ENCODE assay signal across 14 cellular contexts in the genomic region with DNA sequence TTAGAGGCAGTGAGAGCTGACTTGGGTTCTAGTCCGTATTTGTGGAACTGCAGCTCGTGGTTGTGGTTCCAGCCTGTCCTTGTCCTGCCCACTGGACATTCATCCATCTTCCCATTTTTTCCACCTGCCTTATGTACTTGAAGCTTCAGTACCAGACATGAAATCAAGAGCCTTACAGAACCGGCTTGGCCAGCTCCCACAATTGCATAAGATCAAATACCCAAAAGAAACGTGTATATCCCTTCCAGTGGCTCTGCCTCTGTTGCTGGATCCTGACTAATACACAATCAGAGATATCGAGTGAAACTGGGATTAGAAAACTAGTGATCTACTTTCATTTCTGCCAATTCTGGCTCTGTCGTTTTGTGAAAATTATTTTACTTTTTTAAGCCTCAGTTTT. TPM values are rescaled to one million over a fixed set of nuclear protein-coding genes. Genes with fewer than 3 reads are reported as not detected.
DNase-seq lines count a peak whose midpoint lies in the region; ATAC-seq, FAIRE-seq and TF ChIP-seq lines count a peak whose summit lies in the region.
"Had no signal": no experiment of that assay in that cellular context is flagged by ENCODE, and none has a peak within 500 bp of the region (broad histone marks: within the 10 kb centered on the region; RNA-seq: fewer than 3 reads in every experiment).

No MANE protein-coding gene starts in this region.

- H2BK120ac ChIP-seq in IMR-90 (ENCODE audit: low read depth, low read length): peak overlapping the region; percentile 50

- peak overlapping the region; percentile 76; the same call in 1 of the 2 replicates for H2AK5ac ChIP-seq in IMR-90 (ENCODE audit: low read depth, low read length)

- H2AK9ac ChIP-seq in IMR-90 (replicated peaks; ENCODE audit: low read depth, low read length, poor library complexity): no peak overlapping the region

- POLR2A ChIA-PET in IMR-90 (lab: Charles Lee; ENCODE audit: unreplicated experiment): no interaction called here

- H2BK5ac ChIP-seq in IMR-90 (ENCODE audit: low read depth, low read length, poor library complexity, severe bottlenecking): no peak overlapping the region

- 0 out of 2 replicates have a peak overlapping the region, but pooled peaks have one; percentile 27 for H4K91ac ChIP-seq in IMR-90 (ENCODE audit: insufficient read depth, low read depth, low read length)

- TF ChIP-seq POLR2A in IMR-90 (IDR thresholded peaks at IDR 0.05; ENCODE audit: low read depth, low read length): no peak

- no peaks in the 10 kb centered on the region for H3K36me3 Mint-ChIP-seq in natural killer cell treated with Interleukin-12 subunit alpha and Interleukin-12 subunit beta and Interleukin-15 and Interleukin-18, amount 100 ng/mL, for 72 hours

- no peak overlapping the region for H3K23ac ChIP-seq in IMR-90 (ENCODE audit: low read depth, low read length)

- FAIRE-seq in keratinocyte (lab: Jason Lieb, UNC): peak; percentile 66
- FAIRE-seq: D721Med had no signal

- H3K4me1 Mint-ChIP-seq in natural killer cell treated with Interleukin-12 subunit alpha and Interleukin-12 subunit beta and Interleukin-15 and Interleukin-18, amount 100 ng/mL, for 72 hours (ENCODE audit: low read depth in 2 of 2): no peaks in the 10 kb centered on the region

- H3K27me3 ChIP-seq in IMR-90 (ENCODE audit: control insufficient read depth, insufficient read depth, low read length): no peaks in the 10 kb centered on the region
- H3K27me3 ChIP-seq in keratinocyte (ENCODE audit: control insufficient read depth, extremely low read depth, insufficient read depth, low read length): no peaks in the 10 kb centered on the region
- H3K27me3 ChIP-seq in smooth muscle cell (ENCODE audit: low read depth): no peaks in the 10 kb centered on the region
- H3K27me3 ChIP-seq in Karpas-422 (ENCODE audit: low read length): no peaks in the 10 kb centered on the region
- H3K27me3 ChIP-seq: transverse colon had no signal

- H3K79me2 ChIP-seq in keratinocyte (ENCODE audit: control insufficient read depth, insufficient read depth, low read length): no peaks in the 10 kb centered on the region
- H3K79me2 ChIP-seq in smooth muscle cell (ENCODE audit: low read depth): no peaks in the 10 kb centered on the region
- no peaks in the 10 kb centered on the region for H3K79me2 ChIP-seq in Karpas-422 (ENCODE audit: low read length)

- in situ Hi-C loops in IMR-90 (cut with MboI; ENCODE audit: low sequenced_read_pairs): no loop called here

- H3K4me1 ChIP-seq in IMR-90 (ENCODE audit: control insufficient read depth, insufficient read depth, low read length): peaks cover 13% of the 10 kb centered on the region
- peaks cover 44% of the 10 kb centered on the region for H3K4me1 ChIP-seq in keratinocyte (ENCODE audit: control insufficient read depth, extremely low read depth, insufficient read depth, low read length)
- no peaks in the 10 kb centered on the region for H3K4me1 ChIP-seq in smooth muscle cell (ENCODE audit: low read depth)
- H3K4me1 ChIP-seq in Karpas-422 (ENCODE audit: low read length): no peaks in the 10 kb centered on the region

- H3K27ac Mint-ChIP-seq in natural killer cell treated with Interleukin-12 subunit alpha and Interleukin-12 subunit beta and Interleukin-15 and Interleukin-18, amount 100 ng/mL, for 72 hours: no peak overlapping the region

- peak overlapping the region; percentile 20; the same call in 1 of the 3 replicates for H2BK15ac ChIP-seq in IMR-90 (ENCODE audit: low read depth, low read length)

- no peak for TF ChIP-seq RAD21 in IMR-90 (IDR thresholded peaks at IDR 0.05; ENCODE audit: low read length)

- CTCF ChIA-PET in IMR-90 (lab: Yijun Ruan, JAX): no interaction called here

- intact Hi-C loops in IMR-90 (cut with micrococcal nuclease): no loop called here

- no TSS peak for BruUV-seq in IMR-90 (replicated peaks; lab: Mats Ljungman, UMichigan)

- no peaks in the 10 kb centered on the region for H3K79me1 ChIP-seq in IMR-90 (ENCODE audit: low read depth in 1 of 2, low read length in 2 of 2)

- peaks cover 15% of the 10 kb centered on the region for H3F3A ChIP-seq in smooth muscle cell (ENCODE audit: low read depth)

- ATAC-seq in IMR-90 (ENCODE audit: low read depth) (no peak), HG03342 (IDR thresholded peaks at IDR 0.05; ENCODE audit: unreplicated experiment) (no peak)
- no peak for ATAC-seq in natural killer cell treated with Interleukin-12 subunit alpha and Interleukin-12 subunit beta and Interleukin-15 and Interleukin-18, amount 100 ng/mL, for 72 hours

- H3K9me3 ChIP-seq in IMR-90 (ENCODE audit: control insufficient read depth, insufficient read depth, low read length): no peaks in the 10 kb centered on the region
- no peaks in the 10 kb centered on the region for H3K9me3 ChIP-seq in keratinocyte (ENCODE audit: control insufficient read depth, low read depth, low read length)
- H3K9me3 ChIP-seq in smooth muscle cell (replicated peaks; ENCODE audit: low read depth): no peaks in the 10 kb centered on the region
- H3K9me3 ChIP-seq in Karpas-422 (ENCODE audit: low read length): no peaks in the 10 kb centered on the region
- H3K9me3 ChIP-seq: transverse colon had no signal

- H4K20me1 ChIP-seq in IMR-90 (ENCODE audit: insufficient read depth, low read length) (no peaks in the 10 kb centered on the region), keratinocyte (ENCODE audit: control insufficient read depth, extremely low read depth, insufficient read depth, low read length) (no peaks in the 10 kb centered on the region), smooth muscle cell (ENCODE audit: low read depth) (no peaks in the 10 kb centered on the region), Karpas-422 (ENCODE audit: insufficient read depth, low read depth, low read length) (no peaks in the 10 kb centered on the region)

- no peak for TF ChIP-seq CTCF in IMR-90 (conservative IDR thresholded peaks at IDR 0.05; ENCODE audit: low read depth, low read length)
- no peak for TF ChIP-seq CTCF in keratinocyte (optimal IDR thresholded peaks at IDR 0.05 in 1 of 3, IDR thresholded peaks at IDR 0.05 in 1 of 3, conservative IDR thresholded peaks at IDR 0.05 in 1 of 3; ENCODE audit: extremely low read depth in 1 of 3, insufficient read depth in 2 of 3, low read length in 3 of 3)
- TF ChIP-seq CTCF in smooth muscle cell (IDR thresholded peaks at IDR 0.05; ENCODE audit: borderline replicate concordance, insufficient read depth, poor library complexity, severe bottlenecking): no peak

- H2BK20ac ChIP-seq in IMR-90 (ENCODE audit: low read depth, low read length): peak overlapping the region; percentile 53; the same call in 1 of the 2 replicates

- H4K8ac ChIP-seq in IMR-90 (ENCODE audit: low read depth in 2 of 2, low read length in 2 of 2): peak overlapping the region in 1 of 2 experiments; percentile 12; a peak in 1 of 4 replicates

- H3K4me2 ChIP-seq in IMR-90 (ENCODE audit: low read depth, low read length) (no peak overlapping the region), keratinocyte (ENCODE audit: control insufficient read depth, extremely low read depth, insufficient read depth, low read depth, low read length) (peak overlapping the region; percentile 81), smooth muscle cell (peak overlapping the region; percentile 0), Karpas-422 (ENCODE audit: low read depth, low read length, poor library complexity, severe bottlenecking) (no peak overlapping the region)

- H3K4me3 ChIP-seq in IMR-90 (ENCODE audit: insufficient read depth, low read depth, low read length): no peak overlapping the region
- H3K4me3 ChIP-seq in keratinocyte (ENCODE audit: control insufficient read depth in 2 of 3, extremely low read depth in 1 of 3, insufficient read depth in 2 of 3, low read depth in 1 of 3, low read length in 3 of 3): peak overlapping the region in 2 of 3 experiments; percentile 13 to 35
- no peak overlapping the region for H3K4me3 ChIP-seq in smooth muscle cell
- no peak overlapping the region for H3K4me3 ChIP-seq in Karpas-422 (ENCODE audit: low read length)
- H3K4me3 ChIP-seq: transverse colon had no signal

- 0 out of 2 replicates have a peak overlapping the region, but pooled peaks have one; percentile 4 for H3K18ac ChIP-seq in IMR-90 (ENCODE audit: low read depth, low read length)

- dilution Hi-C loops in IMR-90 (cut with HindIII; ENCODE audit: low sequenced_read_pairs, unreplicated experiment) (no loop called here), keratinocyte (cut with MboI; ENCODE audit: extremely low pct_ligation_motif_present, low sequenced_read_pairs) (no loop called here)

- no peak for DNase-seq in IMR-90
- no peak for DNase-seq in keratinocyte (ENCODE audit: low read depth, low spot score)
- no peak for DNase-seq in smooth muscle cell (lab: John Stamatoyannopoulos, UW; ENCODE audit: unreplicated experiment)
- no peak for DNase-seq in Karpas-422
- DNase-seq in SW480 (ENCODE audit: low spot score): no peak
- DNase-seq in natural killer cell treated with Interleukin-12 subunit alpha and Interleukin-12 subunit beta and Interleukin-15 and Interleukin-18, amount 100 ng/mL, for 72 hours (ENCODE audit: low spot score): no peak
- DNase-seq: activated CD4-positive, alpha-beta T cell treated with anti-CD3 and anti-CD28 coated beads, Interleukin-2, amount 50 U/mL, for 48 hours; activated T-cell treated with anti-CD3 and anti-CD28 coated beads, Interleukin-2, amount 50 U/mL, for 48 hours; NCI-H1930; stimulated activated CD4-positive, alpha-beta T cell treated with anti-CD3 and anti-CD28 coated beads, Interleukin-4, amount 100 ng/mL, for 1 hour; transverse colon had no signal

- H3K9ac ChIP-seq in IMR-90 (ENCODE audit: low read depth, low read length) (no peak overlapping the region), keratinocyte (ENCODE audit: control insufficient read depth, extremely low read depth, insufficient read depth, low read length) (peak overlapping the region; percentile 14), smooth muscle cell (ENCODE audit: low read depth) (no peak overlapping the region), Karpas-422 (ENCODE audit: low read length) (no peak overlapping the region)

- peak overlapping the region; percentile 57; the same call in 1 of the 2 replicates for H3K4ac ChIP-seq in IMR-90 (ENCODE audit: low read depth, low read length)

- H3K27me3 Mint-ChIP-seq in natural killer cell treated with Interleukin-12 subunit alpha and Interleukin-12 subunit beta and Interleukin-15 and Interleukin-18, amount 100 ng/mL, for 72 hours: peaks cover 0 to 22% of the 10 kb centered on the region in 2 donors

- no peak overlapping the region for H3K56ac ChIP-seq in IMR-90 (ENCODE audit: extremely low read depth, insufficient read depth, low read length)

- H3K9me1 ChIP-seq in IMR-90 (ENCODE audit: insufficient read depth, low read length): peaks cover 6% of the 10 kb centered on the region
- H3K9me1 ChIP-seq in keratinocyte (ENCODE audit: control insufficient read depth, extremely low read depth, insufficient read depth, low read length): peaks cover 2% of the 10 kb centered on the region

- H3K36me3 ChIP-seq in IMR-90 (ENCODE audit: control insufficient read depth, insufficient read depth, low read length) (no peaks in the 10 kb centered on the region), keratinocyte (ENCODE audit: control insufficient read depth in 2 of 2, extremely low read depth in 1 of 2, insufficient read depth in 2 of 2, low read length in 2 of 2) (no peaks in the 10 kb centered on the region), smooth muscle cell (ENCODE audit: low read depth) (no peaks in the 10 kb centered on the region), Karpas-422 (ENCODE audit: insufficient read depth, low read length) (no peaks in the 10 kb centered on the region)
- H3K36me3 ChIP-seq: transverse colon had no signal

- H3K9me3 Mint-ChIP-seq in natural killer cell treated with Interleukin-12 subunit alpha and Interleukin-12 subunit beta and Interleukin-15 and Interleukin-18, amount 100 ng/mL, for 72 hours: no peaks in the 10 kb centered on the region

- H3K9me2 ChIP-seq in Karpas-422 (replicated peaks; ENCODE audit: insufficient read depth, low read length): no peaks in the 10 kb centered on the region

- 20% methylated on average over 1 of the region's 6 CpGs; no CpG with 5 or more reads in 1 of the 2 experiments for WGBS in IMR-90 (ENCODE audit: extremely low coverage in 2 of 2, insufficient read length in 1 of 2), 2 experiments
- WGBS in smooth muscle cell (ENCODE audit: low lambda C conversion rate): 65% methylated on average over 6 of the region's 6 CpGs

- no peak overlapping the region for H3K27ac ChIP-seq in IMR-90 (ENCODE audit: insufficient read depth, low read length)
- peak overlapping the region; percentile 38 for H3K27ac ChIP-seq in angular gyrus (ENCODE audit: low read depth, low read length)
- peak overlapping the region; percentile 45 for H3K27ac ChIP-seq in keratinocyte (ENCODE audit: control insufficient read depth, insufficient read depth, low read length)
- no peak overlapping the region for H3K27ac ChIP-seq in smooth muscle cell (ENCODE audit: low read depth)
- H3K27ac ChIP-seq in Karpas-422 (ENCODE audit: low read length): no peak overlapping the region

- H3K14ac ChIP-seq in IMR-90 (replicated peaks; ENCODE audit: low read depth, low read length): peak overlapping the region; percentile 24; the same call in 1 of the 2 replicates

- H2AFZ ChIP-seq in IMR-90 (replicated peaks; ENCODE audit: low read length, poor library complexity): peak overlapping the region; percentile 17
- H2AFZ ChIP-seq in keratinocyte (ENCODE audit: control insufficient read depth, low read length): peak overlapping the region; percentile 56
- H2AFZ ChIP-seq in smooth muscle cell (ENCODE audit: low read depth): no peak overlapping the region
- H2AFZ ChIP-seq in Karpas-422 (ENCODE audit: low read length): no peak overlapping the region

- no peak overlapping the region for H3K4me3 Mint-ChIP-seq in natural killer cell treated with Interleukin-12 subunit alpha and Interleukin-12 subunit beta and Interleukin-15 and Interleukin-18, amount 100 ng/mL, for 72 hours

- H4K5ac ChIP-seq in IMR-90 (ENCODE audit: low read depth, low read length): no peak overlapping the region

RNA-seq across cellular contexts. Expression of gene LIPA, which starts 23.8 kb away (rescaled TPM):
- 31.9 and 32.5 TPM in 2 replicates for total RNA-seq in IMR-90 (2012; rRNA removed)
- polyA plus RNA-seq in IMR-90 (2012; rRNA removed): 16.7 and 23.1 TPM in 2 replicates
- polyA plus RNA-seq in IMR-90 (2012; cell fraction: cytosol; rRNA removed): 4.7 and 8.1 TPM in 2 replicates
- polyA plus RNA-seq in IMR-90 (2012; cell fraction: nucleus; rRNA removed; ENCODE audit: low replicate concordance): 1.4 and 12.3 TPM in 2 replicates
- polyA plus RNA-seq in keratinocyte: 105 to 157 TPM (median 156 TPM) in 3 replicates
- 38.8 TPM for polyA plus RNA-seq in keratinocyte (2011; ENCODE audit: low read depth)
- 54.5 and 117 TPM in 2 replicates for polyA plus RNA-seq in keratinocyte (2011; cell fraction: cytosol; rRNA removed)
- polyA plus RNA-seq in keratinocyte (2011; cell fraction: nucleus; rRNA removed): 281 and 301 TPM in 2 replicates
- polyA plus RNA-seq in keratinocyte (2012; ENCODE audit: low replicate concordance): 26.2 and 87.7 TPM in 2 replicates
- polyA minus RNA-seq in keratinocyte: 45.2 to 155 TPM (median 148 TPM) in 3 replicates
- 60.0 TPM for polyA minus RNA-seq in keratinocyte (2011; cell fraction: cytosol; rRNA and poly(A)+ RNA removed)
- 225 and 412 TPM in 2 replicates for polyA minus RNA-seq in keratinocyte (2011; cell fraction: nucleus; rRNA and poly(A)+ RNA removed)
- 27.1 and 33.0 TPM in 2 replicates for total RNA-seq in smooth muscle cell
- 22.9 and 34.4 TPM in 2 replicates for polyA plus RNA-seq in smooth muscle cell
- total RNA-seq in Karpas-422 (2014; rRNA removed; shearing (Covaris generic); ENCODE audit: low replicate concordance): 14.5 and 20.9 TPM in 2 replicates
- 10 to 100 TPM; 13.0 to 24.8 TPM for total RNA-seq in natural killer cell treated with Interleukin-12 subunit alpha and Interleukin-12 subunit beta and Interleukin-15 and Interleukin-18, amount 100 ng/mL, for 72 hours

RNA-seq across cellular contexts. Expression of gene IFIT2, which starts 26.5 kb away (rescaled TPM):
- 1.9 and 2.2 TPM in 2 replicates for total RNA-seq in IMR-90 (2012; rRNA removed)
- 0.67 and 1.1 TPM in 2 replicates for polyA plus RNA-seq in IMR-90 (2012; rRNA removed)
- 0.21 TPM in 2 replicates for polyA plus RNA-seq in IMR-90 (2012; cell fraction: cytosol; rRNA removed)
- 0.05 and 0.63 TPM in 2 replicates for polyA plus RNA-seq in IMR-90 (2012; cell fraction: nucleus; rRNA removed; ENCODE audit: low replicate concordance)
- 3.4 to 4.3 TPM (median 3.9 TPM) in 3 replicates for polyA plus RNA-seq in keratinocyte
- polyA plus RNA-seq in keratinocyte (2011; ENCODE audit: low read depth): 1.5 TPM
- polyA plus RNA-seq in keratinocyte (2011; cell fraction: cytosol; rRNA removed): 2.3 and 3.8 TPM in 2 replicates
- 3.8 and 4.4 TPM in 2 replicates for polyA plus RNA-seq in keratinocyte (2011; cell fraction: nucleus; rRNA removed)
- 1.1 and 3.7 TPM in 2 replicates for polyA plus RNA-seq in keratinocyte (2012; ENCODE audit: low replicate concordance)
- polyA minus RNA-seq in keratinocyte: 0.26 to 2.6 TPM (median 1.7 TPM) in 3 replicates
- 2.5 TPM for polyA minus RNA-seq in keratinocyte (2011; cell fraction: cytosol; rRNA and poly(A)+ RNA removed)
- 2.4 and 3.6 TPM in 2 replicates for polyA minus RNA-seq in keratinocyte (2011; cell fraction: nucleus; rRNA and poly(A)+ RNA removed)
- total RNA-seq in smooth muscle cell: 0.27 and 1.2 TPM in 2 replicates
- 0.72 and 1.5 TPM in 2 replicates for polyA plus RNA-seq in smooth muscle cell
- 0.75 and 0.97 TPM in 2 replicates for total RNA-seq in Karpas-422 (2014; rRNA removed; shearing (Covaris generic); ENCODE audit: low replicate concordance)
- 1 to 10 TPM; 1.5 to 1.7 TPM for total RNA-seq in natural killer cell treated with Interleukin-12 subunit alpha and Interleukin-12 subunit beta and Interleukin-15 and Interleukin-18, amount 100 ng/mL, for 72 hours

RNA-seq across cellular contexts. Expression of gene IFIT3, which starts 52.4 kb away (rescaled TPM):
- total RNA-seq in IMR-90 (2012; rRNA removed) (7.3 and 7.8 TPM in 2 replicates), smooth muscle cell (1.2 and 2.1 TPM in 2 replicates)
- polyA plus RNA-seq in IMR-90 (2012; rRNA removed) (2.8 and 3.5 TPM in 2 replicates), keratinocyte (30.2 to 83.1 TPM (median 42.6 TPM) in 3 replicates), smooth muscle cell (1.7 and 4.6 TPM in 2 replicates)
- polyA plus RNA-seq in IMR-90 (2012; cell fraction: cytosol; rRNA removed): 0.93 and 1.2 TPM in 2 replicates
- 0.14 and 0.79 TPM in 2 replicates for polyA plus RNA-seq in IMR-90 (2012; cell fraction: nucleus; rRNA removed; ENCODE audit: low replicate concordance)
- polyA plus RNA-seq in keratinocyte (2011; ENCODE audit: low read depth): 1.7 TPM
- 22.6 and 33.1 TPM in 2 replicates for polyA plus RNA-seq in keratinocyte (2011; cell fraction: cytosol; rRNA removed)
- polyA plus RNA-seq in keratinocyte (2011; cell fraction: nucleus; rRNA removed): 31.4 and 34.0 TPM in 2 replicates
- 0.96 and 57.0 TPM in 2 replicates for polyA plus RNA-seq in keratinocyte (2012; ENCODE audit: low replicate concordance)
- polyA minus RNA-seq in keratinocyte: 3.4 to 22.3 TPM (median 10.7 TPM) in 3 replicates
- 11.7 TPM for polyA minus RNA-seq in keratinocyte (2011; cell fraction: cytosol; rRNA and poly(A)+ RNA removed)
- polyA minus RNA-seq in keratinocyte (2011; cell fraction: nucleus; rRNA and poly(A)+ RNA removed): 9.2 and 19.9 TPM in 2 replicates
- 1.0 and 1.4 TPM in 2 replicates for total RNA-seq in Karpas-422 (2014; rRNA removed; shearing (Covaris generic); ENCODE audit: low replicate concordance)
- 1 to 10 TPM; 2.6 to 3.0 TPM for total RNA-seq in natural killer cell treated with Interleukin-12 subunit alpha and Interleukin-12 subunit beta and Interleukin-15 and Interleukin-18, amount 100 ng/mL, for 72 hours

Comparison
In these comparisons a context has a peak if more than half of its experiments do, and no peak if none do; other contexts are left out.
1. H2AFZ ChIP-seq: peak in IMR-90 (single experiment) and keratinocyte (single experiment); none in smooth muscle cell (single experiment) and Karpas-422 (single experiment).
2. H3K27ac ChIP-seq: peak in angular gyrus (single experiment) and keratinocyte (single experiment); none in IMR-90 (single experiment), smooth muscle cell (single experiment) and Karpas-422 (single experiment).
3. H3K4me2 ChIP-seq: peak in keratinocyte (single experiment) and smooth muscle cell (single experiment); none in IMR-90 (single experiment) and Karpas-422 (single experiment).
4. H3K4me3 ChIP-seq: peak in keratinocyte (2 of 3); none in IMR-90 (single experiment), smooth muscle cell (single experiment) and Karpas-422 (single experiment).